ENCODE assay signal across 8 cellular contexts in the genomic region with DNA sequence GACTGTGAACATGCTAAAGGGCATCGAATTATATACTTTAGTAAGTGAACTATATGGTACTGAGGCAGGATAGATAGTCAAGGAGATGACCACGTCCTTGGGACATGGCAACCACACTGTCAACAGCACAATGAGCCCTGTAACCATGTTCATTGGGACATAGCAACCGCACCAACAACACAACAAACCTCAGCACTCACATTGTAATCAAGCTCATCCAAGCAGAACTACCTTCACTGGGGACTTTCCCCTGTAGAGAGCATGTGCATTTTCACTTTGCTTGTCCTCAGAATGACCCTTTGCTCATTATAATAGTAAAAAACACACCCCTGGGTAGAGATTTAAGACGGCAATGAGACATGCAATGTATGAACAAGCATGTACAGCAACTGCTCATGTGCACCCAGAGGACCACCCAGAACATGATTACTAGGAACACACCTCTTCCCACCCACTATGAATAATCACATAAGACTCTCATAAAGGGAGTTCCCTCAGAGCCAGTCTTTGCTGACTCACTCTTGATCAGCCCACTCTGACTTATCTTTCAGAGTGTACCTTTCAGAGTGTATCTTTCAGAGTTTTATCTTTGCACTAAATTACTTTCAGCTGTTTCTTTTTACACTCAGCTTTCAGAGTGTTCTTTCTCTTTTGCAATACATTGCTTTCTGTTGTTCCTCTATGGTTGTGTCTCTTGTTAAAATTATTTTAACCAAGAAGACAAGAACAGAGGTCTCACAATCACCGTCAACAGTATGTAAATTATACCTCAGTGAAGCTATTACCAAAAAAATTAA. TPM values are rescaled to one million over a fixed set of nuclear protein-coding genes. Genes with fewer than 3 reads are reported as not detected.
DNase-seq lines count a peak whose midpoint lies in the region; ATAC-seq and TF ChIP-seq lines count a peak whose summit lies in the region.

No MANE protein-coding gene starts in this region.

- WGBS in heart right ventricle, 2 donors: 29 to 31% methylated on average over 5 of the region's 5 CpGs

- no peak for TF ChIP-seq CTCF in heart right ventricle (IDR thresholded peaks at IDR 0.05)

- peak overlapping the region in 8 of 10 donors; percentile 2 to 63 (median 48) for H3K27ac ChIP-seq in heart right ventricle

- no peaks in the 10 kb centered on the region for H3K9me3 ChIP-seq in heart right ventricle

- DNase-seq in AG08395 (ENCODE audit: low spot score) (peak; percentile 65), NOMO-1 treated with dmso at 0.1 percent for 144 hours (lab: John Stamatoyannopoulos, UW; ENCODE audit: unreplicated experiment) (peak; percentile 10), heart right ventricle (peak in 1 of 2 donors; percentile 50), NCI-H146 treated with DMSO at 0.1 percent for 48 hours (lab: John Stamatoyannopoulos, UW; ENCODE audit: unreplicated experiment) (no peak)
- peak; percentile 47 for DNase-seq in activated T-helper 9 cell treated with anti-CD3 and anti-CD28 coated beads, Interleukin-2, amount 50 U/mL, for 16 hours (ENCODE audit: low read depth)
- DNase-seq in stimulated activated CD4-positive, alpha-beta T cell treated with anti-CD3 and anti-CD28 coated beads, Interleukin-15, amount 100 ng/mL, for 24 hours: peak; percentile 61

- ATAC-seq in GM18873 (IDR thresholded peaks at IDR 0.05; ENCODE audit: low FRiP score, unreplicated experiment) (peak; percentile 67), HG03097 (IDR thresholded peaks at IDR 0.05; ENCODE audit: low FRiP score, unreplicated experiment) (peak; percentile 74), heart right ventricle (peak; percentile 78 to 97 (median 89))

- H3K4me1 ChIP-seq in heart right ventricle: peaks cover 0 to 25% (median 12%) of the 10 kb centered on the region in 9 donors

- H3K27me3 ChIP-seq in heart right ventricle: no peaks in the 10 kb centered on the region

- H3K36me3 ChIP-seq in heart right ventricle: no peaks in the 10 kb centered on the region

- intact Hi-C loops in heart right ventricle (cut with DNase I): loop anchor here in 1 of 10 donors (10.0 kb wide), 1 partner anchor 58 kb away; no protein-coding TSS in a partner anchor

- no peak overlapping the region for H3K4me3 ChIP-seq in heart right ventricle

RNA-seq across cellular contexts. Expression of gene PLAAT2, which starts 4.1 kb away (rescaled TPM):
- total RNA-seq in heart right ventricle: 1 to 10 TPM in 1 of 10 donors, under 1 TPM in 1, not detected in 8; 0.35 to 3.7 TPM
- polyA plus RNA-seq in heart right ventricle: not detected

RNA-seq across cellular contexts. Expression of gene PLAAT4, which starts 30.6 kb away (rescaled TPM):
- 100 to 1,000 TPM in 1 of 10 donors, 10 to 100 TPM in 3, 1 to 10 TPM in 6; 3.3 to 565 (median 7.7) TPM for total RNA-seq in heart right ventricle
- polyA plus RNA-seq in heart right ventricle: 10 to 100 TPM; 10.1 to 11.7 TPM

RNA-seq across cellular contexts. Expression of gene PLAAT3, which starts 47.0 kb away (rescaled TPM):
- total RNA-seq in heart right ventricle: 100 to 1,000 TPM in 9 of 10 donors, 10 to 100 TPM in 1; 82.8 to 211 (median 137) TPM
- polyA plus RNA-seq in heart right ventricle: 100 to 1,000 TPM; 118 to 159 TPM
